Comparison of ENCODE assay signal across 1 cellular context in genomic region chr3:18153571-18154173, GRCh38.
TF ChIP-seq lines count a peak whose summit lies in the region.

No MANE protein-coding gene starts in this region.

TF ChIP-seq in A549, 52 proteins besides CTCF, POLR2A, EP300 and RAD21 (continued from another document):
- peak; percentile 41; the same call in 1 of the 3 replicates for TF ChIP-seq BCL3 (IDR thresholded peaks at IDR 0.05)
- TF ChIP-seq MAFK (IDR thresholded peaks at IDR 0.05; ENCODE audit: partially characterized antibody) = no peak
- no peak for TF ChIP-seq ZNF302 (CRISPR knock-in tag; IDR thresholded peaks at IDR 0.05)
- TF ChIP-seq JUNB (IDR thresholded peaks at IDR 0.05) = peak; percentile 89
- peak; percentile 92 to 93 for TF ChIP-seq CEBPB (IDR thresholded peaks at IDR 0.05)
- no peak for TF ChIP-seq TFCP2L1 (CRISPR knock-in tag; IDR thresholded peaks at IDR 0.05)
- TF ChIP-seq MYC (IDR thresholded peaks at IDR 0.05; ENCODE audit: borderline replicate concordance, low read length) = no peak
- no peak for TF ChIP-seq RCOR1 (IDR thresholded peaks at IDR 0.05; ENCODE audit: low read depth, low read length)
- TF ChIP-seq HES2 (IDR thresholded peaks at IDR 0.05) = 0 out of 2 replicates have a peak, but pooled peaks have one; percentile 44
- TF ChIP-seq FOXS1 (CRISPR knock-in tag; IDR thresholded peaks at IDR 0.05) = no peak
- no peak for TF ChIP-seq HOXB5 (CRISPR knock-in tag; IDR thresholded peaks at IDR 0.05)
- no peak for TF ChIP-seq ZC3H11A (IDR thresholded peaks at IDR 0.05)
- no peak for TF ChIP-seq ZFP36 (IDR thresholded peaks at IDR 0.05; ENCODE audit: borderline replicate concordance, partially characterized antibody)
- TF ChIP-seq MAZ (IDR thresholded peaks at IDR 0.05; ENCODE audit: borderline replicate concordance, low read depth, low read length) = no peak
- TF ChIP-seq JUN (IDR thresholded peaks at IDR 0.05) = peak in 1 of 2 experiments; percentile 47; a peak in 2 of 5 replicates
- no peak for TF ChIP-seq NPAS2 (CRISPR knock-in tag; IDR thresholded peaks at IDR 0.05; ENCODE audit: borderline replicate concordance)
- TF ChIP-seq E2F6 (IDR thresholded peaks at IDR 0.05; ENCODE audit: borderline replicate concordance, low read depth) = no peak
- TF ChIP-seq USF2 (IDR thresholded peaks at IDR 0.05) = no peak
- peak; percentile 20; the same call in 1 of the 2 replicates for TF ChIP-seq GATA3 (IDR thresholded peaks at IDR 0.05; ENCODE audit: borderline replicate concordance)
- no peak for TF ChIP-seq NFE2L2 (conservative IDR thresholded peaks at IDR 0.05; ENCODE audit: low read length)
- TF ChIP-seq PBX3 (IDR thresholded peaks at IDR 0.05) = no peak
- no peak for TF ChIP-seq HMGXB4 (CRISPR knock-in tag; IDR thresholded peaks at IDR 0.05; ENCODE audit: borderline replicate concordance)
